In the genomic region with DNA sequence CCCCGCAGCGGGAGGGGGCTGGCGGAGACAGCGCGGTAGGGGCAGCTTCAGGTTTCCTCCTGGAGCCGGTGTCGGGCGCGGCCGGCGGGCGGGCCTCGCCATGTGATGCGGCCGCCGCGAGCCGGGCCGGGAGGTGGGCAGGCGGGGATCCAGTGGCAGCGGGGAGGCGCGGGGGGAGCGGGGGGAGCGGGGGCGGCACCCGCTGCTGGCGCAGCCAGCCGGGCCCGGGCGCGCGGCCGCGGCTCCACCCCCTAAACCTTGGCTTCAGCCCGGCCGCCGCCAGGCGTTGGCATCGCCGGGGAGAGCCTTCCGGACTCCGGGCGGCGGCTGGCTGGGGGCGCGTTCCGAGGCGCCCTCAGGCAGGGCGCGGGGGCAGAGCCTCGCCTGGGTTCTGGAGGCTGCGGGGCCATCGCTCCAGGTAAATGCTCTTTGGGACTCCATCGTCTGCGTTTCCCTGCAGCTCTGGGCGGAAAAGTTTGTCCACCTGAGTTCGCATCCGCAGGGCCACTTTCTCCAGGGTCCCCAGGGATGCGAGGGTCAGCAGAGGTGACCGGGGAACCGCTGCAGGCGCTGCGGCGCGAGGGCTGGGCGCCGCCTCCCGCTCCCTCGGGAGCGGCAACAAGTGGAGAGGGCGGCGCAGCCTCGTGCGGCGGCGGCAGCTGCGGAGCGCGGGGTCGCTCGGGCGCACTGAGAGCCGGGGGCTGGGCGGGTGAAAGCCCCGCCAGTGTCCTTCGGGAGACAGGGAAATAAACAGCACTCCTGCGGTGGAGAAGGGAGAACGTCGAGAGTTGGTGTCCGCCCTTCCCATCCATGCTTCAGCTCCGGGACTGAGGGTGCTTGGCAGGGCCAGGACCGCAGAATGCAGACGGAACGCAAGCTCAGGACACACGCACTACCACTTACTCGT, we compare ENCODE assay signal across 8 cellular contexts. TPM values are rescaled to one million over a fixed set of nuclear protein-coding genes. Genes with fewer than 3 reads are reported as not detected.
DNase-seq lines count a peak whose midpoint lies in the region; ATAC-seq and TF ChIP-seq lines count a peak whose summit lies in the region.

A gene with protein sequence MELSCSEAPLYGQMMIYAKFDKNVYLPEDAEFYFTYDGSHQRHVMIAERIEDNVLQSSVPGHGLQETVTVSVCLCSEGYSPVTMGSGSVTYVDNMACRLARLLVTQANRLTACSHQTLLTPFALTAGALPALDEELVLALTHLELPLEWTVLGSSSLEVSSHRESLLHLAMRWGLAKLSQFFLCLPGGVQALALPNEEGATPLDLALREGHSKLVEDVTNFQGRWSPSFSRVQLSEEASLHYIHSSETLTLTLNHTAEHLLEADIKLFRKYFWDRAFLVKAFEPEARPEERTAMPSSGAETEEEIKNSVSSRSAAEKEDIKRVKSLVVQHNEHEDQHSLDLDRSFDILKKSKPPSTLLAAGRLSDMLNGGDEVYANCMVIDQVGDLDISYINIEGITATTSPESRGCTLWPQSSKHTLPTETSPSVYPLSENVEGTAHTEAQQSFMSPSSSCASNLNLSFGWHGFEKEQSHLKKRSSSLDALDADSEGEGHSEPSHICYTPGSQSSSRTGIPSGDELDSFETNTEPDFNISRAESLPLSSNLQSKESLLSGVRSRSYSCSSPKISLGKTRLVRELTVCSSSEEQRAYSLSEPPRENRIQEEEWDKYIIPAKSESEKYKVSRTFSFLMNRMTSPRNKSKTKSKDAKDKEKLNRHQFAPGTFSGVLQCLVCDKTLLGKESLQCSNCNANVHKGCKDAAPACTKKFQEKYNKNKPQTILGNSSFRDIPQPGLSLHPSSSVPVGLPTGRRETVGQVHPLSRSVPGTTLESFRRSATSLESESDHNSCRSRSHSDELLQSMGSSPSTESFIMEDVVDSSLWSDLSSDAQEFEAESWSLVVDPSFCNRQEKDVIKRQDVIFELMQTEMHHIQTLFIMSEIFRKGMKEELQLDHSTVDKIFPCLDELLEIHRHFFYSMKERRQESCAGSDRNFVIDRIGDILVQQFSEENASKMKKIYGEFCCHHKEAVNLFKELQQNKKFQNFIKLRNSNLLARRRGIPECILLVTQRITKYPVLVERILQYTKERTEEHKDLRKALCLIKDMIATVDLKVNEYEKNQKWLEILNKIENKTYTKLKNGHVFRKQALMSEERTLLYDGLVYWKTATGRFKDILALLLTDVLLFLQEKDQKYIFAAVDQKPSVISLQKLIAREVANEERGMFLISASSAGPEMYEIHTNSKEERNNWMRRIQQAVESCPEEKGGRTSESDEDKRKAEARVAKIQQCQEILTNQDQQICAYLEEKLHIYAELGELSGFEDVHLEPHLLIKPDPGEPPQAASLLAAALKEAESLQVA (N-terminal part only) (plus strand): TSS at position 292 of the 907 bp plus-strand sequence. CDS start 58,656 bp downstream, outside the sequence.

- H3K27me3 ChIP-seq in heart right ventricle (peaks cover 0 to 40% (median 8%) of the 10 kb centered on the region in 7 donors), trophoblast cell (ENCODE audit: insufficient read depth, low read length) (peaks cover 27% of the 10 kb centered on the region)

- no peak within 1 kb of the TSS for H2BK5ac ChIP-seq in trophoblast cell (ENCODE audit: low read depth, low read length, poor library complexity)

- H3K4ac ChIP-seq in trophoblast cell (ENCODE audit: low read depth, low read length), result no peak within 1 kb of the TSS

- H3K36me3 ChIP-seq in heart right ventricle (no peaks in the 10 kb centered on the region), trophoblast cell (ENCODE audit: control insufficient read depth in 1 of 2, insufficient read depth in 2 of 2, low read length in 2 of 2) (no peaks in the 10 kb centered on the region)

- peak within 1 kb of the TSS; percentile 27 for H2AFZ ChIP-seq in trophoblast cell (ENCODE audit: insufficient read depth, low read length, poor library complexity)

- H4K12ac ChIP-seq in trophoblast cell (ENCODE audit: low read depth, low read length), result no peak within 1 kb of the TSS

- H2BK12ac ChIP-seq in trophoblast cell (ENCODE audit: low read length), result no peak within 1 kb of the TSS

- H4K8ac ChIP-seq in trophoblast cell (ENCODE audit: low read depth, low read length), result no peak within 1 kb of the TSS

- no peak within 1 kb of the TSS for H3K9ac ChIP-seq in trophoblast cell (ENCODE audit: low read length)

- H3K23ac ChIP-seq in trophoblast cell (ENCODE audit: low read length), result no peak within 1 kb of the TSS

- in situ Hi-C loops in G401 (cut with HindIII; ENCODE audit: low sequenced_read_pairs), result no loop called here

- no peak for TF ChIP-seq CTCF in heart right ventricle (IDR thresholded peaks at IDR 0.05)

- H3K14ac ChIP-seq in trophoblast cell (ENCODE audit: low read length), result no peak within 1 kb of the TSS

- peak; percentile 72 for ATAC-seq in HG02588 (IDR thresholded peaks at IDR 0.05; ENCODE audit: unreplicated experiment)
- peak; percentile 76 to 93 (median 87) for ATAC-seq in heart right ventricle
- no peak for ATAC-seq in GM19467 (IDR thresholded peaks at IDR 0.05; ENCODE audit: unreplicated experiment)

- peak within 1 kb of the TSS in 6 of 10 donors; percentile 38 to 77 (median 59) for H3K27ac ChIP-seq in heart right ventricle
- H3K27ac ChIP-seq in trophoblast cell (ENCODE audit: low read depth, low read length), result no peak within 1 kb of the TSS

- peak within 1 kb of the TSS; percentile 99 for H3K4me2 ChIP-seq in trophoblast cell (ENCODE audit: low read length)

- H2BK120ac ChIP-seq in trophoblast cell (ENCODE audit: insufficient read depth, low read length, poor library complexity), result no peak within 1 kb of the TSS

- H3K4me1 ChIP-seq in heart right ventricle, result peaks cover 0 to 23% (median 14%) of the 10 kb centered on the region in 9 donors
- H3K4me1 ChIP-seq in trophoblast cell (ENCODE audit: control insufficient read depth in 1 of 2, insufficient read depth in 2 of 2, low read length in 2 of 2), result peaks cover 0 to 7% of the 10 kb centered on the region in 2 experiments

- intact Hi-C loops in heart right ventricle (cut with DNase I), result no loop called here

- no peak within 1 kb of the TSS for H2AK5ac ChIP-seq in trophoblast cell (ENCODE audit: low read length)

- H3K79me2 ChIP-seq in trophoblast cell (ENCODE audit: control insufficient read depth, insufficient read depth, low read length, poor library complexity), result no peaks in the 10 kb centered on the region

- H3K4me3 ChIP-seq in heart right ventricle, result peak within 1 kb of the TSS; percentile 0 to 75 (median 68)
- peak within 1 kb of the TSS; percentile 65 for H3K4me3 ChIP-seq in trophoblast cell (ENCODE audit: low read depth, low read length)

- WGBS in heart right ventricle, 2 donors, result 1% methylated on average over 81 to 97 of the region's 97 CpGs
- no CpG with 5 or more reads among the region's 97 CpGs for WGBS in trophoblast cell (ENCODE audit: extremely low coverage, insufficient coverage, insufficient read length)

- no peak within 1 kb of the TSS for H3K18ac ChIP-seq in trophoblast cell (ENCODE audit: low read length)

- no peaks in the 10 kb centered on the region for H3K9me3 ChIP-seq in heart right ventricle
- no peaks in the 10 kb centered on the region for H3K9me3 ChIP-seq in trophoblast cell (ENCODE audit: insufficient read depth, low read depth, low read length)

- H3K79me1 ChIP-seq in trophoblast cell (ENCODE audit: low read length), result no peaks in the 10 kb centered on the region

- DNase-seq in G401 (ENCODE audit: low spot score), result peak; percentile 8
- peak; percentile 97 for DNase-seq in NCI-H69 (lab: John Stamatoyannopoulos, UW)
- peak; percentile 56 for DNase-seq in amniotic stem cell (lab: John Stamatoyannopoulos, UW)
- peak; percentile 36 to 50 for DNase-seq in heart right ventricle
- DNase-seq in trophoblast cell, result peak in 1 of 2 donors; percentile 38
- no peak for DNase-seq in GM19240 (ENCODE audit: insufficient read length, low spot score)

- no peak within 1 kb of the TSS for H4K91ac ChIP-seq in trophoblast cell (ENCODE audit: low read depth, low read length)

RNA-seq across cellular contexts. Expression of the gene that starts here (rescaled TPM):
- 0.03 and 0.98 TPM in 2 replicates for total RNA-seq in G401 (2014; rRNA removed; shearing (Covaris generic))
- 1 to 10 TPM; 1.1 to 3.4 (median 1.5) TPM for total RNA-seq in heart right ventricle
- polyA plus RNA-seq in heart right ventricle, result 1 to 10 TPM in 1 of 2 donors, under 1 TPM in 1; 0.62 to 2.8 TPM
- polyA plus RNA-seq in trophoblast cell (2013), result 0.17 and 0.18 TPM in 2 replicates

Comparison
In these comparisons a context has a peak if more than half of its experiments do, and no peak if none do; other contexts are left out.
1. Peak in DNase-seq in G401; RNA of the gene not detected or under 1 TPM.